Comparison of ENCODE assay signal across 1 cellular context in the genomic region with DNA sequence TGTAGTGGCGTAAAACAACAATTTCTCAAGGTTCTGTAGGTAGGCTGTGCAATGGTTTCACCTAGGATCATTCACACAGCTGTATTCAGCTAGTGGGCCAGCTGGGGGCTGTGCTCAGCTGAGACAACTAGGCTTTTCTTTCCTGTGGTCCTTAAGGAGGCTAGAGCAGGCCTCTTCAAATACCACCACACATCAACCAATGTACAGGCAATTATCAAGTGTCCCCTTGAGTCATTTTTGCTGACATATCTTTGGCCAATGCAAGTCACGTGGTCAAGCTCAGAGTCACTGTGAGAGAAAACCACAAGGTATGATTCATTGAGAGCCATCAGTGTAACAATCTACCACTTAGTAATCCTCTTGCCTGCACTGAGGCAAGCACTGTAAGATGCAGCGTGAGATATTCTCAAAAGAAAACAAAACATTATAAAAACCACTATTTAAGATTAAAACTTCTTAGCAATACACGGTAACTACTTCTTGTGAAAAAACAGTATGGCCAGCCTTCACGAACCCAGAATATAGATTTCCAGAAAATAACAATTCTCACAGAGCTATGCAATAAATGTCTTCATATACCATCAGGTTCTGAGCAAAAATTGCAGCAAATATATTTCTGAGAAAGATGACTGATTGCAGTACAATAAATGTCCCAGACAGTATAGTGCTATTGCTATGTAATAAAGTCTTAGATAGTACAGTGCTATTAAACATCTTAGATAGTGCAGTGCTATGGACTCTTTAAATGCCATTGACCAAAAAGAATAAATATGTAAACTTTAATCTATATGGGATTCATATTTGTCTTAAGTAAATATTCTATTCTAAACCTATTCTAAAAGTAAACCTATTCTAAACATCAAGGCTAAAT.
TF ChIP-seq lines count a peak whose summit lies in the region.

No MANE protein-coding gene starts in this region.

TF ChIP-seq in SK-N-SH, 30 proteins besides CTCF, POLR2A, EP300 and RAD21 (continued from another document):
- TF ChIP-seq GATA2 (CRISPR knock-in tag; IDR thresholded peaks at IDR 0.05) (no peak), FOXM1 (IDR thresholded peaks at IDR 0.05; ENCODE audit: low read depth) (no peak), NRF1 (IDR thresholded peaks at IDR 0.05; ENCODE audit: low read depth, low read length) (no peak), TCF12 (IDR thresholded peaks at IDR 0.05) (peak; percentile 77), FOSL2 (IDR thresholded peaks at IDR 0.05; ENCODE audit: borderline replicate concordance, low read depth) (peak; percentile 96), RXRA (IDR thresholded peaks at IDR 0.05; ENCODE audit: borderline replicate concordance, low read depth) (no peak), USF1 (IDR thresholded peaks at IDR 0.05; ENCODE audit: borderline replicate concordance, low read depth) (peak; percentile 90), TEAD4 (IDR thresholded peaks at IDR 0.05; ENCODE audit: borderline replicate concordance, insufficient read depth) (peak; percentile 56; the same call in 1 of the 2 replicates), REST (IDR thresholded peaks at IDR 0.05; ENCODE audit: low read depth, low read length) (peak; percentile 69; the same call in 1 of the 2 replicates), RCOR1 (IDR thresholded peaks at IDR 0.05; ENCODE audit: low read length) (no peak), SIN3A (IDR thresholded peaks at IDR 0.05; ENCODE audit: borderline replicate concordance, low read depth, low read length) (no peak; the same call in 1 of the 2 replicates)
- TF ChIP-seq, protein P1, sequence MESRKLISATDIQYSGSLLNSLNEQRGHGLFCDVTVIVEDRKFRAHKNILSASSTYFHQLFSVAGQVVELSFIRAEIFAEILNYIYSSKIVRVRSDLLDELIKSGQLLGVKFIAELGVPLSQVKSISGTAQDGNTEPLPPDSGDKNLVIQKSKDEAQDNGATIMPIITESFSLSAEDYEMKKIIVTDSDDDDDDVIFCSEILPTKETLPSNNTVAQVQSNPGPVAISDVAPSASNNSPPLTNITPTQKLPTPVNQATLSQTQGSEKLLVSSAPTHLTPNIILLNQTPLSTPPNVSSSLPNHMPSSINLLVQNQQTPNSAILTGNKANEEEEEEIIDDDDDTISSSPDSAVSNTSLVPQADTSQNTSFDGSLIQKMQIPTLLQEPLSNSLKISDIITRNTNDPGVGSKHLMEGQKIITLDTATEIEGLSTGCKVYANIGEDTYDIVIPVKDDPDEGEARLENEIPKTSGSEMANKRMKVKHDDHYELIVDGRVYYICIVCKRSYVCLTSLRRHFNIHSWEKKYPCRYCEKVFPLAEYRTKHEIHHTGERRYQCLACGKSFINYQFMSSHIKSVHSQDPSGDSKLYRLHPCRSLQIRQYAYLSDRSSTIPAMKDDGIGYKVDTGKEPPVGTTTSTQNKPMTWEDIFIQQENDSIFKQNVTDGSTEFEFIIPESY (IDR thresholded peaks at IDR 0.05; ENCODE audit: borderline replicate concordance, low read depth) = no peak
- TF ChIP-seq, protein P2, sequence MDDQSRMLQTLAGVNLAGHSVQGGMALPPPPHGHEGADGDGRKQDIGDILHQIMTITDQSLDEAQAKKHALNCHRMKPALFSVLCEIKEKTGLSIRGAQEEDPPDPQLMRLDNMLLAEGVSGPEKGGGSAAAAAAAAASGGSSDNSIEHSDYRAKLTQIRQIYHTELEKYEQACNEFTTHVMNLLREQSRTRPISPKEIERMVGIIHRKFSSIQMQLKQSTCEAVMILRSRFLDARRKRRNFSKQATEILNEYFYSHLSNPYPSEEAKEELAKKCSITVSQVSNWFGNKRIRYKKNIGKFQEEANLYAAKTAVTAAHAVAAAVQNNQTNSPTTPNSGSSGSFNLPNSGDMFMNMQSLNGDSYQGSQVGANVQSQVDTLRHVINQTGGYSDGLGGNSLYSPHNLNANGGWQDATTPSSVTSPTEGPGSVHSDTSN (IDR thresholded peaks at IDR 0.05) = peak; percentile 83
TF ChIP-seq in SK-N-SH: peak in this region for 9.
